Comparison of ENCODE assay signal across 8 cellular contexts in genomic region chr6:4774715-4775590, GRCh38. TPM values are rescaled to one million over a fixed set of nuclear protein-coding genes. Genes with fewer than 3 reads are reported as not detected.
DNase-seq lines count a peak whose midpoint lies in the region; ATAC-seq and TF ChIP-seq lines count a peak whose summit lies in the region.

No MANE protein-coding gene starts in this region.

- intact Hi-C loops in CD8-positive, alpha-beta T cell (cut with DNase I, micrococcal nuclease), result loop anchor here (1.0 to 10.0 kb wide), 11 partner anchors 162 to 1833 kb away; partner anchors contain the start of genes ECI2 (in 1 of the 2), NRN1 (in 1 of the 2), PSMG4 (in 1 of the 2) and RPP40 (in 1 of the 2)
- intact Hi-C loops in esophagus muscularis mucosa (cut with DNase I), result loop anchor here (5.0 to 10.0 kb wide), 4 partner anchors 128 to 420 kb away; partner anchors contain the start of gene RPP40

- peak overlapping the region; percentile 38 for H3K27ac ChIP-seq in CD8-positive, alpha-beta T cell (ENCODE audit: low read depth, low read length)
- H3K27ac ChIP-seq in HUES48 (ENCODE audit: low read depth, low read length) (peak overlapping the region; percentile 14), esophagus muscularis mucosa (replicated peaks in 1 of 4) (peak overlapping the region; percentile 85 to 90 (median 86))

- no peaks in the 10 kb centered on the region for H3K36me3 ChIP-seq in CD8-positive, alpha-beta T cell (ENCODE audit: insufficient read depth, low read length)
- H3K36me3 ChIP-seq in HUES48 (ENCODE audit: control insufficient read depth, insufficient read depth, low read length), result no peaks in the 10 kb centered on the region
- no peaks in the 10 kb centered on the region for H3K36me3 ChIP-seq in esophagus muscularis mucosa

- no peaks in the 10 kb centered on the region for H3K9me3 ChIP-seq in CD8-positive, alpha-beta T cell (ENCODE audit: low read length)
- H3K9me3 ChIP-seq in HUES48 (ENCODE audit: control insufficient read depth, insufficient read depth, low read length) (0 out of 2 replicates have a peak, but pooled peaks cover 7% of the 10 kb centered on the region), esophagus muscularis mucosa (no peaks in the 10 kb centered on the region)

- H3K36me3 Mint-ChIP-seq in CD8-positive, alpha-beta T cell, result peaks cover 6% of the 10 kb centered on the region
- H3K36me3 Mint-ChIP-seq in activated CD8-positive, alpha-beta T cell treated with anti-CD3 and anti-CD28 coated beads, Interleukin-2, amount 10 ng/mL, durations not matched to agents 7 days and 5 days (ENCODE audit: low read depth), result peaks cover 12% of the 10 kb centered on the region
- H3K36me3 Mint-ChIP-seq in nephron (ENCODE audit: low read depth), result peaks cover 12% of the 10 kb centered on the region

- POLR2A ChIA-PET in CD8-positive, alpha-beta T cell (lab: Charles Lee), result interaction anchor here (1.7 kb wide), 1 partner anchor 229 kb away, joined by 4 read pairs; the partner anchor contains the start of gene RPP40
- POLR2A ChIA-PET in activated CD8-positive, alpha-beta T cell treated with anti-CD3 and anti-CD28 coated beads, Interleukin-2, amount 10 ng/mL, durations not matched to agents 7 days and 5 days (lab: Charles Lee), result no interaction called here

- peak in 6 of 7 experiments; percentile 15 to 68 (median 29) for DNase-seq in CD8-positive, alpha-beta T cell
- DNase-seq in activated CD8-positive, alpha-beta T cell treated with anti-CD3 and anti-CD28 coated beads, Interleukin-2, amount 10 ng/mL, durations not matched to agents 7 days and 5 days, result peak; percentile 26
- DNase-seq in esophagus muscularis mucosa (ENCODE audit: extremely low spot score) (no peak), NCI-H2196 (lab: John Stamatoyannopoulos, UW; ENCODE audit: unreplicated experiment) (no peak), NCI-H128 (lab: John Stamatoyannopoulos, UW; ENCODE audit: unreplicated experiment) (no peak), middle frontal gyrus (ENCODE audit: extremely low spot score, low spot score) (no peak)

- TF ChIP-seq CTCF in CD8-positive, alpha-beta T cell (IDR thresholded peaks at IDR 0.05), result no peak
- TF ChIP-seq CTCF in esophagus muscularis mucosa (IDR thresholded peaks at IDR 0.05) (no peak), nephron (IDR thresholded peaks at IDR 0.05; ENCODE audit: unreplicated experiment in 3 of 3) (no peak)

- H3K9me3 Mint-ChIP-seq in CD8-positive, alpha-beta T cell, result peaks cover 10% of the 10 kb centered on the region
- H3K9me3 Mint-ChIP-seq in activated CD8-positive, alpha-beta T cell treated with anti-CD3 and anti-CD28 coated beads, Interleukin-2, amount 10 ng/mL, durations not matched to agents 7 days and 5 days (ENCODE audit: insufficient read depth), result peaks cover 9% of the 10 kb centered on the region
- peaks cover 18% of the 10 kb centered on the region for H3K9me3 Mint-ChIP-seq in nephron

- peak overlapping the region; percentile 91 for H3K4me3 Mint-ChIP-seq in CD8-positive, alpha-beta T cell
- peak overlapping the region; percentile 73 for H3K4me3 Mint-ChIP-seq in activated CD8-positive, alpha-beta T cell treated with anti-CD3 and anti-CD28 coated beads, Interleukin-2, amount 10 ng/mL, durations not matched to agents 7 days and 5 days
- peak overlapping the region; percentile 84 to 92 (median 85) for H3K4me3 Mint-ChIP-seq in nephron

- CTCF ChIA-PET in CD8-positive, alpha-beta T cell (lab: Charles Lee), result no interaction called here
- CTCF ChIA-PET in activated CD8-positive, alpha-beta T cell treated with anti-CD3 and anti-CD28 coated beads, Interleukin-2, amount 10 ng/mL, durations not matched to agents 7 days and 5 days (lab: Charles Lee), result interaction anchor here (1.2 kb wide), 1 partner anchor 228 kb away, joined by 3 read pairs; the partner anchor contains the start of gene RPP40

- H3K27me3 Mint-ChIP-seq in CD8-positive, alpha-beta T cell (ENCODE audit: low read depth), result no peaks in the 10 kb centered on the region
- H3K27me3 Mint-ChIP-seq in activated CD8-positive, alpha-beta T cell treated with anti-CD3 and anti-CD28 coated beads, Interleukin-2, amount 10 ng/mL, durations not matched to agents 7 days and 5 days (ENCODE audit: low read depth), result peaks cover 24% of the 10 kb centered on the region
- H3K27me3 Mint-ChIP-seq in nephron (ENCODE audit: low read depth), result peaks cover 36% of the 10 kb centered on the region

- ATAC-seq in CD8-positive, alpha-beta T cell, result no peak
- no peak for ATAC-seq in activated CD8-positive, alpha-beta T cell treated with anti-CD3 and anti-CD28 coated beads, Interleukin-2, amount 10 ng/mL, durations not matched to agents 7 days and 5 days

- H3K27ac Mint-ChIP-seq in CD8-positive, alpha-beta T cell, result peak overlapping the region; percentile 91
- peak overlapping the region; percentile 77 for H3K27ac Mint-ChIP-seq in activated CD8-positive, alpha-beta T cell treated with anti-CD3 and anti-CD28 coated beads, Interleukin-2, amount 10 ng/mL, durations not matched to agents 7 days and 5 days
- peak overlapping the region; percentile 25 to 64 (median 61) for H3K27ac Mint-ChIP-seq in nephron

- no peak for TF ChIP-seq POLR2A in esophagus muscularis mucosa (IDR thresholded peaks at IDR 0.05; ENCODE audit: low read depth)

- WGBS in esophagus muscularis mucosa, result 8% methylated on average over 26 of the region's 55 CpGs

- H3K4me1 Mint-ChIP-seq in CD8-positive, alpha-beta T cell (ENCODE audit: low read depth), result peaks cover 37% of the 10 kb centered on the region
- H3K4me1 Mint-ChIP-seq in activated CD8-positive, alpha-beta T cell treated with anti-CD3 and anti-CD28 coated beads, Interleukin-2, amount 10 ng/mL, durations not matched to agents 7 days and 5 days (ENCODE audit: low read depth), result peaks cover 32% of the 10 kb centered on the region
- H3K4me1 Mint-ChIP-seq in nephron, result peaks cover 7% of the 10 kb centered on the region

- peak overlapping the region; percentile 64 for H3K4me3 ChIP-seq in CD8-positive, alpha-beta T cell (ENCODE audit: low read depth, low read length)
- H3K4me3 ChIP-seq in HUES48 (ENCODE audit: low read depth, low read length), result peak overlapping the region; percentile 94
- H3K4me3 ChIP-seq in esophagus muscularis mucosa, result peak overlapping the region; percentile 68 to 94 (median 72)

- no peak for TF ChIP-seq EP300 in esophagus muscularis mucosa (IDR thresholded peaks at IDR 0.05)

- peak overlapping the region; percentile 46 for H3K9ac ChIP-seq in HUES48 (ENCODE audit: low read depth, low read length)

- H3K27me3 ChIP-seq in CD8-positive, alpha-beta T cell (ENCODE audit: insufficient read depth, low read length), result no peaks in the 10 kb centered on the region
- peaks cover 32% of the 10 kb centered on the region for H3K27me3 ChIP-seq in HUES48 (ENCODE audit: control insufficient read depth, insufficient read depth, low read length)
- no peaks in the 10 kb centered on the region for H3K27me3 ChIP-seq in esophagus muscularis mucosa

- H3K4me1 ChIP-seq in CD8-positive, alpha-beta T cell (ENCODE audit: insufficient read depth, low read length), result peaks cover 22% of the 10 kb centered on the region
- H3K4me1 ChIP-seq in HUES48 (ENCODE audit: control insufficient read depth, insufficient read depth, low read length), result peaks cover 28% of the 10 kb centered on the region
- peaks cover 12 to 32% (median 19%) of the 10 kb centered on the region in 4 donors for H3K4me1 ChIP-seq in esophagus muscularis mucosa

RNA-seq across cellular contexts. Expression of gene CDYL, which starts 1.3 kb away (rescaled TPM):
- total RNA-seq in CD8-positive, alpha-beta T cell, result 10 to 100 TPM; 35.9 to 36.3 TPM
- total RNA-seq in activated CD8-positive, alpha-beta T cell treated with anti-CD3 and anti-CD28 coated beads, Interleukin-2, amount 10 ng/mL, durations not matched to agents 7 days and 5 days, result 10 to 100 TPM; 32.5 to 36.3 TPM
- total RNA-seq in esophagus muscularis mucosa, result 10 to 100 TPM; 41.9 to 52.3 (median 45.7) TPM

Comparison
In these comparisons a context has a peak if more than half of its experiments do, and no peak if none do; other contexts are left out.
1. DNase-seq: peak in CD8-positive, alpha-beta T cell (6 of 7) and activated CD8-positive, alpha-beta T cell treated with anti-CD3 and anti-CD28 coated beads, Interleukin-2, amount 10 ng/mL, durations not matched to agents 7 days and 5 days (single experiment); none in esophagus muscularis mucosa (single experiment), NCI-H2196 (single experiment), NCI-H128 (single experiment) and middle frontal gyrus (single experiment).
2. H3K27ac ChIP-seq: peak in every context shown above with its lines; median percentile 86 in esophagus muscularis mucosa; 38 in CD8-positive, alpha-beta T cell; 14 in HUES48.
3. Peak in every context shown above with its lines, with median percentiles within 50 percentile points of each other: H3K4me3 ChIP-seq, H3K27ac Mint-ChIP-seq and H3K4me3 Mint-ChIP-seq.